ENCODE assay signal across 14 cellular contexts in genomic region chr1:226425004-226425378, GRCh38. TPM values are rescaled to one million over a fixed set of nuclear protein-coding genes. Genes with fewer than 3 reads are reported as not detected.
A peak's percentile ranks its signal among the peaks of the same experiment; 100 is the strongest.
DNase-seq lines count a peak whose midpoint lies in the region; ATAC-seq and TF ChIP-seq lines count a peak whose summit lies in the region.
"Had no signal": no experiment of that assay in that cellular context is flagged by ENCODE, and none has a peak within 500 bp of the region (broad histone marks: within the 10 kb centered on the region; RNA-seq: fewer than 3 reads in every experiment).

No MANE protein-coding gene starts in this region.

- CTCF ChIA-PET in activated CD8-positive, alpha-beta T cell treated with anti-CD3 and anti-CD28 coated beads, Interleukin-2, amount 10 ng/mL, durations not matched to agents 7 days and 5 days (lab: Charles Lee): interaction anchor here (0.8 to 3.9 kb wide), 19 partner anchors 8 to 300 kb away, joined by 3 to 60 read pairs (median 4); partner anchors contain the start of genes LIN9, PARP1 and STUM
- CTCF ChIA-PET in activated CD8-positive, alpha-beta T cell treated with anti-CD3 and anti-CD28 coated beads for 36 hours (lab: Charles Lee): interaction anchor here (0.7 to 10.8 kb wide), 16 partner anchors 16 to 262 kb away, joined by 3 to 95 read pairs (median 4); partner anchors contain the start of gene PARP1
- CTCF ChIA-PET in HEK293 (lab: Yijun Ruan, JAX): interaction anchor here (0.5 to 10.6 kb wide), 41 partner anchors 8 to 895 kb away, joined by 3 to 125 read pairs (median 4); partner anchors contain the start of genes PARP1 and STUM

- POLR2A ChIA-PET in activated CD8-positive, alpha-beta T cell treated with anti-CD3 and anti-CD28 coated beads, Interleukin-2, amount 10 ng/mL, durations not matched to agents 7 days and 5 days (lab: Charles Lee): interaction anchor here (1.1 to 1.4 kb wide), 3 partner anchors 13 to 20 kb away, joined by 3 to 4 read pairs (median 4); no protein-coding TSS in a partner anchor
- POLR2A ChIA-PET in activated CD8-positive, alpha-beta T cell treated with anti-CD3 and anti-CD28 coated beads for 36 hours (lab: Charles Lee): interaction anchor here (0.6 to 1.4 kb wide), 2 partner anchors 13 to 426 kb away, joined by 3 to 4 read pairs; partner anchors contain the start of gene SDE2
- POLR2A ChIA-PET in HEK293 (lab: Yijun Ruan, JAX): no interaction called here
- POLR2A ChIA-PET in naive thymus-derived CD8-positive, alpha-beta T cell (lab: Charles Lee): interaction anchor here (1.3 to 4.3 kb wide), 9 partner anchors 11 to 201 kb away, joined by 3 to 42 read pairs (median 9); partner anchors contain the start of genes PARP1 and STUM

- H3K79me2 ChIP-seq in SU-DHL-6 (ENCODE audit: insufficient read depth, low read length): no peaks in the 10 kb centered on the region

- DNase-seq in activated CD8-positive, alpha-beta T cell treated with anti-CD3 and anti-CD28 coated beads, Interleukin-2, amount 10 ng/mL, durations not matched to agents 7 days and 5 days: no peak
- DNase-seq in activated CD8-positive, alpha-beta T cell treated with anti-CD3 and anti-CD28 coated beads for 36 hours: no peak
- peak in 2 of 10 donors; percentile 34 to 36 for DNase-seq in naive thymus-derived CD8-positive, alpha-beta T cell
- DNase-seq in GM10266 (ENCODE audit: extremely low spot score): no peak
- DNase-seq in NCI-H526 (lab: John Stamatoyannopoulos, UW): no peak
- DNase-seq: cortex of kidney, foreskin melanocyte, psoas muscle, SIG-M5 had no signal

- H3K27me3 Mint-ChIP-seq in activated CD8-positive, alpha-beta T cell treated with anti-CD3 and anti-CD28 coated beads, Interleukin-2, amount 10 ng/mL, durations not matched to agents 7 days and 5 days (ENCODE audit: low read depth): peaks cover 2% of the 10 kb centered on the region
- no peaks in the 10 kb centered on the region for H3K27me3 Mint-ChIP-seq in activated CD8-positive, alpha-beta T cell treated with anti-CD3 and anti-CD28 coated beads for 36 hours
- no peaks in the 10 kb centered on the region for H3K27me3 Mint-ChIP-seq in naive thymus-derived CD8-positive, alpha-beta T cell

- H4K20me1 ChIP-seq in SU-DHL-6 (ENCODE audit: low read depth, low read length): no peaks in the 10 kb centered on the region

- no peak overlapping the region for H3K4me3 Mint-ChIP-seq in activated CD8-positive, alpha-beta T cell treated with anti-CD3 and anti-CD28 coated beads, Interleukin-2, amount 10 ng/mL, durations not matched to agents 7 days and 5 days
- H3K4me3 Mint-ChIP-seq in activated CD8-positive, alpha-beta T cell treated with anti-CD3 and anti-CD28 coated beads for 36 hours: no peak overlapping the region
- H3K4me3 Mint-ChIP-seq in naive thymus-derived CD8-positive, alpha-beta T cell: peak overlapping the region in 1 of 10 donors; percentile 88
- H3K4me3 Mint-ChIP-seq: HFFc6 had no signal

- peaks cover 3% of the 10 kb centered on the region for H3K4me1 ChIP-seq in HEK293 (ENCODE audit: control insufficient read depth, insufficient read depth, low read length)

- intact Hi-C loops in activated CD8-positive, alpha-beta T cell treated with anti-CD3 and anti-CD28 coated beads for 36 hours (cut with micrococcal nuclease): loop anchor here (10.0 kb wide), 1 partner anchor 120 kb away; the partner anchor contains the start of gene STUM

- H3K27me3 ChIP-seq in SU-DHL-6 (ENCODE audit: low read length): no peaks in the 10 kb centered on the region

- H3K9ac ChIP-seq in SU-DHL-6 (ENCODE audit: low read length): no peak overlapping the region

- H3K27ac ChIP-seq in HEK293 (ENCODE audit: extremely low read depth, low read depth, low read length) (no peak overlapping the region), SU-DHL-6 (ENCODE audit: low read depth, low read length) (no peak overlapping the region)
- H3K27ac ChIP-seq: psoas muscle had no signal

- H3K36me3 ChIP-seq in HEK293 (ENCODE audit: control insufficient read depth in 2 of 2, insufficient read depth in 1 of 2, low read length in 2 of 2) (no peaks in the 10 kb centered on the region), SU-DHL-6 (ENCODE audit: low read length) (no peaks in the 10 kb centered on the region)

- H3K27ac Mint-ChIP-seq in activated CD8-positive, alpha-beta T cell treated with anti-CD3 and anti-CD28 coated beads, Interleukin-2, amount 10 ng/mL, durations not matched to agents 7 days and 5 days: no peak overlapping the region
- H3K27ac Mint-ChIP-seq in activated CD8-positive, alpha-beta T cell treated with anti-CD3 and anti-CD28 coated beads for 36 hours: no peak overlapping the region
- no peak overlapping the region for H3K27ac Mint-ChIP-seq in naive thymus-derived CD8-positive, alpha-beta T cell
- H3K27ac Mint-ChIP-seq: HFFc6 had no signal

- H3K9me3 ChIP-seq in HEK293 (ENCODE audit: control insufficient read depth, insufficient read depth, low read depth, low read length): no peaks in the 10 kb centered on the region
- no peaks in the 10 kb centered on the region for H3K9me3 ChIP-seq in SU-DHL-6 (ENCODE audit: insufficient read depth, low read length)
- H3K9me3 ChIP-seq: psoas muscle had no signal

- H3K4me2 ChIP-seq in SU-DHL-6 (ENCODE audit: low read depth, low read length, poor library complexity, severe bottlenecking): peak overlapping the region; percentile 5

- no peak for TF ChIP-seq CTCF in activated CD8-positive, alpha-beta T cell treated with anti-CD3 and anti-CD28 coated beads for 36 hours (IDR thresholded peaks at IDR 0.05)
- TF ChIP-seq CTCF in HEK293 (tag by site-specific recombination; IDR thresholded peaks at IDR 0.05) (no peak), SU-DHL-6 (IDR thresholded peaks at IDR 0.05; ENCODE audit: insufficient read depth, low read length, poor library complexity, severe bottlenecking) (no peak), GM10266 (IDR thresholded peaks at IDR 0.05; ENCODE audit: control insufficient read depth, insufficient read depth, low read depth, missing control alignments) (no peak)

- H3K4me1 Mint-ChIP-seq in activated CD8-positive, alpha-beta T cell treated with anti-CD3 and anti-CD28 coated beads, Interleukin-2, amount 10 ng/mL, durations not matched to agents 7 days and 5 days (ENCODE audit: low read depth): peaks cover 20% of the 10 kb centered on the region
- peaks cover 30% of the 10 kb centered on the region for H3K4me1 Mint-ChIP-seq in activated CD8-positive, alpha-beta T cell treated with anti-CD3 and anti-CD28 coated beads for 36 hours (ENCODE audit: low read depth)
- peaks cover 18 to 40% (median 34%) of the 10 kb centered on the region in 4 donors for H3K4me1 Mint-ChIP-seq in naive thymus-derived CD8-positive, alpha-beta T cell

- ATAC-seq in activated CD8-positive, alpha-beta T cell treated with anti-CD3 and anti-CD28 coated beads, Interleukin-2, amount 10 ng/mL, durations not matched to agents 7 days and 5 days: peak; percentile 29
- ATAC-seq in activated CD8-positive, alpha-beta T cell treated with anti-CD3 and anti-CD28 coated beads for 36 hours: no peak
- peak; percentile 49 to 84 for ATAC-seq in naive thymus-derived CD8-positive, alpha-beta T cell
- ATAC-seq in GM18907 (IDR thresholded peaks at IDR 0.05; ENCODE audit: unreplicated experiment): no peak

- no peak overlapping the region for H3K4me3 ChIP-seq in HEK293 (ENCODE audit: low read depth, low read length)
- no peak overlapping the region for H3K4me3 ChIP-seq in SU-DHL-6 (ENCODE audit: insufficient read depth, low read length, poor library complexity, severe bottlenecking)
- H3K4me3 ChIP-seq: psoas muscle, skin epidermis had no signal

- no peaks in the 10 kb centered on the region for H3K36me3 Mint-ChIP-seq in activated CD8-positive, alpha-beta T cell treated with anti-CD3 and anti-CD28 coated beads, Interleukin-2, amount 10 ng/mL, durations not matched to agents 7 days and 5 days (ENCODE audit: low read depth)
- H3K36me3 Mint-ChIP-seq in activated CD8-positive, alpha-beta T cell treated with anti-CD3 and anti-CD28 coated beads for 36 hours (ENCODE audit: low read depth): no peaks in the 10 kb centered on the region
- no peaks in the 10 kb centered on the region for H3K36me3 Mint-ChIP-seq in naive thymus-derived CD8-positive, alpha-beta T cell

- no peaks in the 10 kb centered on the region for H3F3A ChIP-seq in SU-DHL-6 (ENCODE audit: insufficient read depth)

- H3K9me2 ChIP-seq in SU-DHL-6 (replicated peaks; ENCODE audit: insufficient read depth, low read length): no peaks in the 10 kb centered on the region

- H3K9me3 Mint-ChIP-seq in activated CD8-positive, alpha-beta T cell treated with anti-CD3 and anti-CD28 coated beads, Interleukin-2, amount 10 ng/mL, durations not matched to agents 7 days and 5 days (ENCODE audit: insufficient read depth): no peaks in the 10 kb centered on the region
- no peaks in the 10 kb centered on the region for H3K9me3 Mint-ChIP-seq in activated CD8-positive, alpha-beta T cell treated with anti-CD3 and anti-CD28 coated beads for 36 hours
- no peaks in the 10 kb centered on the region for H3K9me3 Mint-ChIP-seq in naive thymus-derived CD8-positive, alpha-beta T cell
- H3K9me3 Mint-ChIP-seq: HFFc6 had no signal

- no peak overlapping the region for H2AFZ ChIP-seq in SU-DHL-6 (ENCODE audit: low read depth, low read length, severe bottlenecking)

TF ChIP-seq in HEK293, 187 proteins besides CTCF, POLR2A, EP300 and RAD21 (continues in another document):
- TF ChIP-seq ZFHX2 (tag by site-specific recombination; conservative IDR thresholded peaks at IDR 0.05): 0 out of 2 replicates have a peak, but pooled peaks have one; percentile 32
- 0 out of 2 replicates have a peak, but pooled peaks have one; percentile 23 for TF ChIP-seq ZNF776 (tag by site-specific recombination; IDR thresholded peaks at IDR 0.05; ENCODE audit: borderline replicate concordance)

RNA-seq across cellular contexts. Expression of gene PARP1, which starts 17.1 kb away (rescaled TPM):
- total RNA-seq in activated CD8-positive, alpha-beta T cell treated with anti-CD3 and anti-CD28 coated beads, Interleukin-2, amount 10 ng/mL, durations not matched to agents 7 days and 5 days: 100 to 1,000 TPM; 139 to 145 TPM
- 100 to 1,000 TPM; 203 to 206 TPM for total RNA-seq in activated CD8-positive, alpha-beta T cell treated with anti-CD3 and anti-CD28 coated beads for 36 hours
- 100 to 1,000 TPM; 102 to 103 TPM for total RNA-seq in naive thymus-derived CD8-positive, alpha-beta T cell
- polyA plus RNA-seq in naive thymus-derived CD8-positive, alpha-beta T cell: 100 to 1,000 TPM in 2 of 3 donors, 10 to 100 TPM in 1; 98.6 to 128 (median 121) TPM

Comparison
In these comparisons a context has a peak if more than half of its experiments do, and no peak if none do; other contexts are left out.
1. ATAC-seq: peak in activated CD8-positive, alpha-beta T cell treated with anti-CD3 and anti-CD28 coated beads, Interleukin-2, amount 10 ng/mL, durations not matched to agents 7 days and 5 days (single experiment) and naive thymus-derived CD8-positive, alpha-beta T cell (2 of 2); none in activated CD8-positive, alpha-beta T cell treated with anti-CD3 and anti-CD28 coated beads for 36 hours (single experiment) and GM18907 (single experiment).